ENCODE assay signal across 20 cellular contexts in the genomic region with DNA sequence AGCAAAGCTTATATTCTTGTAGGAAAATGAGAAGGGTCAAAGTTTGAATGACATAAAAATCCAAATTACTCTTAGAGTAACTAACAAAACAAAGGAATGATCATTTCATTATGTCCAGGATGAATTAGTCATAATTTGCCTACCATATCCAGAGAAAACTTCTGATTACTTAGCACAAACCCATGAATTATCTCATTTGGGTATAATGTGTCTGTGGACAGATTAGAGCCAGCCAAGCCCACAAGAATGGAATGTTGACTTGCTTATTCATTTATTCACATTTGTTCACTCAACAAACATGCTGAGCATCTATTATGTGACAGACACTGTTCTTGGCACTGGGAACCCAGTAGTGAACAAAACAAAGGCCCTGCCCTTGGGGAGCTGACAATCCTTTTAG.
"Had no signal": no experiment of that assay in that cellular context is flagged by ENCODE, and none has a peak within 500 bp of the region (broad histone marks: within the 10 kb centered on the region; RNA-seq: fewer than 3 reads in every experiment).

No MANE protein-coding gene starts in this region.

- H3K27ac ChIP-seq: brain microvascular endothelial cell, foreskin keratinocyte, prostate gland, testis, upper lobe of right lung had no signal

- H3K27me3 ChIP-seq: brain microvascular endothelial cell, foreskin keratinocyte, testis, upper lobe of right lung had no signal

- H3K4me2 ChIP-seq: smooth muscle cell had no signal

- H3K9me3 ChIP-seq: prostate gland, testis, upper lobe of right lung had no signal

- DNase-seq: activated CD4-positive, alpha-beta T cell treated with anti-CD3 and anti-CD28 coated beads for 4 hours; activated CD8-positive, alpha-beta T cell treated with anti-CD3 and anti-CD28 coated beads for 36 hours; activated effector memory CD4-positive, alpha-beta T cell treated with anti-CD3 and anti-CD28 coated beads, Interleukin-2, amount 50 U/mL, for 16 hours; activated T-cell treated with anti-CD3 and anti-CD28 coated beads, Interleukin-2, amount 50 U/mL, for 48 hours; amniotic stem cell; brain microvascular endothelial cell; effector memory CD8-positive, alpha-beta T cell; erythroblast; foreskin keratinocyte; glutamatergic neuron; hypothalamus; nephron progenitor cell; occipital lobe; right cardiac atrium; T-helper 2 cell; testis; upper lobe of right lung had no signal

- H3K4me3 ChIP-seq: prostate gland, smooth muscle cell, testis, upper lobe of right lung had no signal

- ATAC-seq: activated CD8-positive, alpha-beta T cell treated with anti-CD3 and anti-CD28 coated beads for 36 hours; activated naive CD4-positive, alpha-beta T cell treated with anti-CD3 and anti-CD28 coated beads, Interleukin-2, amount 50 U/mL, for 72 hours; effector memory CD8-positive, alpha-beta T cell; right cardiac atrium; upper lobe of right lung had no signal

- H3K36me3 ChIP-seq: brain microvascular endothelial cell, prostate gland, upper lobe of right lung had no signal

- H3K4me1 ChIP-seq: prostate gland, upper lobe of right lung had no signal
